ENCODE assay signal across 8 cellular contexts in the genomic region with DNA sequence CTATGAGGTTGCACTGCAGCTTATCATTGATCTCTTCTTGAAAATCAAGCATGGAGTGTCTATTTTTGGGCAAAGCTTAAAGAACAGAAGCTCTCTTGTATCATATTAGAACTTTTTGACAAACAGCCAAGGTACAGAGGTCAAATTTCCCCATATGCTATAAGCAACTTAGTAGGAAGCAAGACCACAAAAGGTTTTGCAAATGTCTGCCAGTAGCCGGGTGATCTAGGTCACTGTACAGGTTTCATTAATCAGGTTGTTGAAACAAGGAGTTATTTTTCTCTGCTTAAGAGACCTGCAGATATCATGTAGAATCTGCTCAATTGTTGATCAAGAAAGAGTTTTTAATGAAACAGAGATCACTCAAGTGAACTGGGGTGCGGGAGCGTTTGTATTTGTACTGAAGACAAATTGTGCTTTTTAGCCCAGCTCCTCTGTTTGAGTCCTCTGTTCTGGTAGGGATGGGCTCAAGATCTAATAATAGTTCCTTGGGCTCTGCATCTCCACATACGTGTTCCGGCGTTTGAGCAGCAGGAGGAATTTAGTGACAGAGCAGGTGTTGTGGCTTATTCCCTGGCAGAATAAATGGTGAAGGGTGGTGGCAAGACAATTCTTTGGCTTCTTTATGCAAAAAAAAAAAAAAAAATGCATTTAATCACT. TPM values are rescaled to one million over a fixed set of nuclear protein-coding genes. Genes with fewer than 3 reads are reported as not detected.
A peak's percentile ranks its signal among the peaks of the same experiment; 100 is the strongest.
DNase-seq lines count a peak whose midpoint lies in the region; ATAC-seq, FAIRE-seq and TF ChIP-seq lines count a peak whose summit lies in the region.

No MANE protein-coding gene starts in this region.

- H3K4me1 ChIP-seq in Caco-2 (peaks cover 45% of the 10 kb centered on the region), kidney (ENCODE audit: control insufficient read depth in 1 of 2, insufficient read depth in 1 of 2, low read depth in 1 of 2, low read length in 2 of 2) (peaks cover 0 to 7% of the 10 kb centered on the region in 2 donors), tibial nerve (peaks cover 0 to 43% (median 20%) of the 10 kb centered on the region in 4 donors)

- ATAC-seq in HG02678 (IDR thresholded peaks at IDR 0.05; ENCODE audit: unreplicated experiment) (no peak), HG03460 (IDR thresholded peaks at IDR 0.05; ENCODE audit: unreplicated experiment) (no peak)

- TF ChIP-seq POLR2A in tibial nerve (IDR thresholded peaks at IDR 0.05) = no peak

- H3K4me3 ChIP-seq in Caco-2 (ENCODE audit: low read depth, low read length) (no peak overlapping the region), kidney (ENCODE audit: low read length in 2 of 2) (peak overlapping the region; percentile 95 to 97), tibial nerve (peak overlapping the region in 3 of 4 donors; percentile 19 to 100 (median 92))

- peak overlapping the region; percentile 61 for H3K27ac Mint-ChIP-seq in Caco-2 (ENCODE audit: unreplicated experiment)

- DNase-seq in Caco-2 = no peak
- peak; percentile 46 for DNase-seq in KBM-7
- peak; percentile 93 for DNase-seq in amniotic epithelial cell (ENCODE audit: low read depth)
- no peak for DNase-seq in kidney
- peak in 1 of 2 donors; percentile 29 for DNase-seq in tibial nerve (ENCODE audit: low spot score in 2 of 2)
- DNase-seq in effector CD4-positive, alpha-beta T cell = no peak

- H3K27ac ChIP-seq in kidney (ENCODE audit: low read depth in 2 of 2, low read length in 2 of 2) (peak overlapping the region; percentile 47 to 49), tibial nerve (peak overlapping the region in 3 of 4 donors; percentile 95 to 99 (median 96))

- peak overlapping the region; percentile 74 to 77 for H3K9ac ChIP-seq in kidney (ENCODE audit: low read length in 2 of 2)

- peaks cover 22% of the 10 kb centered on the region for H3K4me1 Mint-ChIP-seq in Caco-2 (ENCODE audit: low read depth, unreplicated experiment)

- no peaks in the 10 kb centered on the region for H3K9me3 ChIP-seq in Caco-2
- no peaks in the 10 kb centered on the region for H3K9me3 ChIP-seq in kidney (ENCODE audit: control insufficient read depth in 1 of 2, low read length in 2 of 2)
- no peaks in the 10 kb centered on the region for H3K9me3 ChIP-seq in tibial nerve

- no TSS peak for BruUV-seq in Caco-2 (replicated peaks; lab: Mats Ljungman, UMichigan)

- H3K27me3 ChIP-seq in Caco-2 (replicated peaks; ENCODE audit: control insufficient read depth, insufficient read depth, low read length) (no peaks in the 10 kb centered on the region), tibial nerve (no peaks in the 10 kb centered on the region)

- in situ Hi-C loops in KBM-7 (cut with MboI; ENCODE audit: low pct_unique_long_range_greater_than_20kb, low sequenced_read_pairs) = loop anchor here (25.0 kb wide), 2 partner anchors 233 to 558 kb away; partner anchors contain the start of gene HECA

- H3K36me3 ChIP-seq in Caco-2 (ENCODE audit: control insufficient read depth, insufficient read depth, low read length) = peaks cover 3% of the 10 kb centered on the region; the same call in 1 of the 2 replicates
- peaks cover 5 to 14% of the 10 kb centered on the region in 2 donors for H3K36me3 ChIP-seq in kidney (ENCODE audit: control insufficient read depth in 1 of 2, insufficient read depth in 2 of 2, low read length in 2 of 2)
- peaks cover 0 to 29% (median 0%) of the 10 kb centered on the region in 3 donors for H3K36me3 ChIP-seq in tibial nerve

- TF ChIP-seq EP300 in tibial nerve (IDR thresholded peaks at IDR 0.05) = no peak

- 8 to 17% methylated on average over 6 of the region's 6 CpGs for WGBS in tibial nerve, 2 donors

- TF ChIP-seq CTCF in Caco-2 (IDR thresholded peaks at IDR 0.05; ENCODE audit: insufficient read depth in 1 of 2, low read depth in 1 of 2, low read length in 1 of 2, severe bottlenecking in 1 of 2, unreplicated experiment in 1 of 2) (no peak), kidney (IDR thresholded peaks at IDR 0.05; ENCODE audit: borderline replicate concordance, extremely low read depth, insufficient read depth) (no peak), tibial nerve (IDR thresholded peaks at IDR 0.05) (no peak)

- H3K27me3 Mint-ChIP-seq in Caco-2 (ENCODE audit: insufficient read depth, unreplicated experiment) = no peaks in the 10 kb centered on the region

- intact Hi-C loops in Caco-2 (cut with micrococcal nuclease; ENCODE audit: unreplicated experiment) = loop anchor here (5.0 kb wide), 2 partner anchors 512 to 737 kb away; no protein-coding TSS in a partner anchor
- intact Hi-C loops in kidney (cut with DNase I) = loop anchor here (10.0 kb wide), 1 partner anchor 685 kb away; no protein-coding TSS in a partner anchor

- H3K4me3 Mint-ChIP-seq in Caco-2 (ENCODE audit: unreplicated experiment) = peak overlapping the region; percentile 48

- no peak for FAIRE-seq in kidney (lab: Jason Lieb, UNC)

- CTCF ChIA-PET in Caco-2 (lab: Charles Lee) = interaction anchor here (0.6 to 1.8 kb wide), 21 partner anchors 52 to 1071 kb away, joined by 3 to 17 read pairs (median 4); no protein-coding TSS in a partner anchor

- H3K9me3 Mint-ChIP-seq in Caco-2 (ENCODE audit: unreplicated experiment) = no peaks in the 10 kb centered on the region

- POLR2A ChIA-PET in Caco-2 (lab: Charles Lee) = interaction anchor here (1.1 to 1.5 kb wide), 2 partner anchors 11 to 151 kb away, joined by 3 to 7 read pairs; no protein-coding TSS in a partner anchor

- H3K36me3 Mint-ChIP-seq in Caco-2 (ENCODE audit: insufficient read depth, unreplicated experiment) = peaks cover 52% of the 10 kb centered on the region

RNA-seq across cellular contexts. Expression of gene CITED2, which starts 4.3 kb away (rescaled TPM):
- total RNA-seq in Caco-2 (2022) (78.0 and 78.6 TPM in 2 replicates), kidney (215 TPM), tibial nerve (100 to 1,000 TPM; 297 to 618 (median 413) TPM)
- polyA plus RNA-seq in kidney (ENCODE audit: insufficient read depth, low read depth, low replicate concordance) = 72.1 TPM

Comparison
In these comparisons a context has a peak if more than half of its experiments do, and no peak if none do; other contexts are left out.
1. DNase-seq: peak in KBM-7 (single experiment) and amniotic epithelial cell (single experiment); none in Caco-2 (0 of 2), kidney (single experiment) and effector CD4-positive, alpha-beta T cell (single experiment).